ENCODE assay signal across 14 cellular contexts in genomic region chr5:21058290-21058689, GRCh38.
DNase-seq lines count a peak whose midpoint lies in the region; ATAC-seq and TF ChIP-seq lines count a peak whose summit lies in the region.
"Had no signal": no experiment of that assay in that cellular context is flagged by ENCODE, and none has a peak within 500 bp of the region (broad histone marks: within the 10 kb centered on the region; RNA-seq: fewer than 3 reads in every experiment).

No MANE protein-coding gene starts in this region.

- no peaks in the 10 kb centered on the region for H3K9me3 ChIP-seq in transverse colon

- in situ Hi-C loops in transverse colon (cut with MboI; ENCODE audit: low pct_ligation_motif_present in 1 of 4, low pct_unique_long_range_greater_than_20kb in 1 of 4, low sequenced_read_pairs in 3 of 4), result no loop called here

- peak overlapping the region; percentile 62 for H3K4me3 Mint-ChIP-seq in stimulated activated memory B cell treated with anti-CD40 and anti-IgM and Interleukin-4, amounts not matched to agents 10 μg/mL and 1 μg/mL and 100 μg/mL, for 72 hours
- H3K4me3 Mint-ChIP-seq: neural progenitor cell had no signal

- WGBS in transverse colon (ENCODE audit: low coverage in 1 of 2), 2 donors, result 65 to 77% methylated on average over 3 to 5 of the region's 5 CpGs

- no peaks in the 10 kb centered on the region for H3K4me1 ChIP-seq in transverse colon
- H3K4me1 ChIP-seq: heart left ventricle, left ventricle myocardium inferior, neural progenitor cell had no signal

- intact Hi-C loops in transverse colon (cut with DNase I; ENCODE audit: low total_unique reads), result no loop called here

- H3K27me3 ChIP-seq in transverse colon, result no peaks in the 10 kb centered on the region
- H3K27me3 ChIP-seq: heart left ventricle, neural progenitor cell had no signal

- H3K27me3 Mint-ChIP-seq in stimulated activated memory B cell treated with anti-CD40 and anti-IgM and Interleukin-4, amounts not matched to agents 10 μg/mL and 1 μg/mL and 100 μg/mL, for 72 hours, result no peaks in the 10 kb centered on the region

- TF ChIP-seq EP300 in transverse colon (IDR thresholded peaks at IDR 0.05; ENCODE audit: low read depth), result no peak

- no peak for TF ChIP-seq CTCF in transverse colon (IDR thresholded peaks at IDR 0.05)

- no peak for TF ChIP-seq POLR2A in transverse colon (IDR thresholded peaks at IDR 0.05)

- peak overlapping the region; percentile 79 for H3K27ac Mint-ChIP-seq in stimulated activated memory B cell treated with anti-CD40 and anti-IgM and Interleukin-4, amounts not matched to agents 10 μg/mL and 1 μg/mL and 100 μg/mL, for 72 hours
- H3K27ac Mint-ChIP-seq: neural progenitor cell had no signal

- ATAC-seq in GM19324 (IDR thresholded peaks at IDR 0.05; ENCODE audit: low FRiP score, unreplicated experiment) (peak; percentile 85), HG02571 (IDR thresholded peaks at IDR 0.05; ENCODE audit: unreplicated experiment) (peak; percentile 77), HG03196 (IDR thresholded peaks at IDR 0.05; ENCODE audit: unreplicated experiment) (peak; percentile 98)
- ATAC-seq in stimulated activated memory B cell treated with anti-CD40 and anti-IgM and Interleukin-4, amounts not matched to agents 10 μg/mL and 1 μg/mL and 100 μg/mL, for 72 hours, result peak; percentile 97
- ATAC-seq: heart left ventricle had no signal

- H3K36me3 ChIP-seq in transverse colon, result no peaks in the 10 kb centered on the region
- H3K36me3 ChIP-seq: heart left ventricle, left ventricle myocardium inferior, neural progenitor cell had no signal

- H3K4me1 Mint-ChIP-seq in stimulated activated memory B cell treated with anti-CD40 and anti-IgM and Interleukin-4, amounts not matched to agents 10 μg/mL and 1 μg/mL and 100 μg/mL, for 72 hours, result peaks cover 50% of the 10 kb centered on the region
- H3K4me1 Mint-ChIP-seq: neural progenitor cell had no signal

- DNase-seq in transverse colon (no peak), AG08396 (ENCODE audit: low spot score) (no peak)
- no peak for DNase-seq in stimulated activated CD4-positive, alpha-beta T cell treated with anti-CD3 and anti-CD28 coated beads, Interleukin-2, amount 100 ng/mL, for 24 hours
- DNase-seq: anterior cingulate cortex; effector CD8-positive, alpha-beta T cell; heart left ventricle; left ventricle myocardium inferior; NCI-H226 had no signal

- no peak overlapping the region for H3K4me3 ChIP-seq in transverse colon
- H3K4me3 ChIP-seq: heart left ventricle, left ventricle myocardium inferior, neural progenitor cell, smooth muscle cell had no signal

- peaks cover 6% of the 10 kb centered on the region for H3K9me3 Mint-ChIP-seq in stimulated activated memory B cell treated with anti-CD40 and anti-IgM and Interleukin-4, amounts not matched to agents 10 μg/mL and 1 μg/mL and 100 μg/mL, for 72 hours

- no peak overlapping the region for H3K27ac ChIP-seq in transverse colon
- H3K27ac ChIP-seq: heart left ventricle, left ventricle myocardium inferior, neural progenitor cell had no signal

- peaks cover 9% of the 10 kb centered on the region for H3K36me3 Mint-ChIP-seq in stimulated activated memory B cell treated with anti-CD40 and anti-IgM and Interleukin-4, amounts not matched to agents 10 μg/mL and 1 μg/mL and 100 μg/mL, for 72 hours
- H3K36me3 Mint-ChIP-seq: neural progenitor cell had no signal
